Comparison of ENCODE assay signal across 1 cellular context in genomic region chr12:79884401-79885006, GRCh38.
TF ChIP-seq lines count a peak whose summit lies in the region.

No MANE protein-coding gene starts in this region.

TF ChIP-seq in IMR-90, 13 proteins besides CTCF, POLR2A, EP300 and RAD21 (continued from another document):
- TF ChIP-seq ELK1 (IDR thresholded peaks at IDR 0.05; ENCODE audit: borderline replicate concordance, low read depth, low read length), result no peak
